ENCODE assay signal across 11 cellular contexts in genomic region chr12:74816398-74817175, GRCh38.
"Had no signal": no experiment of that assay in that cellular context is flagged by ENCODE, and none has a peak within 500 bp of the region (broad histone marks: within the 10 kb centered on the region; RNA-seq: fewer than 3 reads in every experiment).

No MANE protein-coding gene starts in this region.

- H3K27me3 ChIP-seq: colonic mucosa had no signal

- H3K36me3 ChIP-seq: colonic mucosa, WERI-Rb-1 had no signal

- H3K4me3 ChIP-seq: colonic mucosa had no signal

- ATAC-seq: left ventricle myocardium superior; stimulated activated naive CD8-positive, alpha-beta T cell treated with anti-CD3 and anti-CD28 coated beads, Interleukin-15, Interleukin-2, amounts not matched to agents 100 U/mL and 50 U/mL, for 24 hours had no signal

- H3K4me1 ChIP-seq: colonic mucosa had no signal

- H3K9me3 ChIP-seq: colonic mucosa had no signal

- FAIRE-seq: endothelial cell of umbilical vein, frontal cortex had no signal

- H3K27ac ChIP-seq: colonic mucosa, WERI-Rb-1 had no signal

- DNase-seq: activated CD4-positive, alpha-beta T cell treated with anti-CD3 and anti-CD28 coated beads for 48 hours; activated naive CD4-positive, alpha-beta T cell treated with Interleukin-2 at 50 U/mL for 16 hours; caudate nucleus; colonic mucosa; left ventricle myocardium superior; mesenchymal stem cell; stimulated activated CD4-positive, alpha-beta T cell treated with anti-CD3 and anti-CD28 coated beads, Interleukin-12 subunit alpha, Interleukin-12 subunit beta, amount 100 ng/mL, for 4 hours; stimulated activated naive CD8-positive, alpha-beta T cell treated with anti-CD3 and anti-CD28 coated beads, Interleukin-15, Interleukin-2, amounts not matched to agents 100 U/mL and 50 U/mL, for 24 hours; WERI-Rb-1 had no signal
